In genomic region chr15:89367485-89368451, GRCh38 we compare ENCODE assay signal across 8 cellular contexts. TPM values are rescaled to one million over a fixed set of nuclear protein-coding genes. Genes with fewer than 3 reads are reported as not detected.
DNase-seq lines count a peak whose midpoint lies in the region; ATAC-seq, FAIRE-seq and TF ChIP-seq lines count a peak whose summit lies in the region.

No MANE protein-coding gene starts in this region.

- no peaks in the 10 kb centered on the region for H3K36me3 Mint-ChIP-seq in T-cell

- CTCF ChIA-PET in A673 (lab: Charles Lee), result interaction anchor here (1.2 kb wide), 1 partner anchor 9 kb away, joined by 9 read pairs; no protein-coding TSS in a partner anchor
- CTCF ChIA-PET in T-cell (lab: Charles Lee), result interaction anchor here in 1 of 2 donors (2.3 kb wide), 1 partner anchor 9 kb away, joined by 8 read pairs; no protein-coding TSS in a partner anchor

- H3K4me1 ChIP-seq in A673 (ENCODE audit: insufficient read depth, low read length, poor library complexity, severe bottlenecking), result peaks cover 3% of the 10 kb centered on the region
- H3K4me1 ChIP-seq in iPS-20b (ENCODE audit: insufficient read depth, low read length), result peaks cover 4% of the 10 kb centered on the region; the same call in 1 of the 2 replicates
- no peaks in the 10 kb centered on the region for H3K4me1 ChIP-seq in small intestine (ENCODE audit: control insufficient read depth in 2 of 2, insufficient read depth in 1 of 2, low read depth in 1 of 2, low read length in 1 of 2)

- H3K4me1 Mint-ChIP-seq in T-cell, result peaks cover 11 to 33% (median 24%) of the 10 kb centered on the region in 3 donors

- no peaks in the 10 kb centered on the region for H3K9me3 Mint-ChIP-seq in T-cell

- H3K27ac ChIP-seq in A673 (ENCODE audit: low read depth, low read length, poor library complexity, severe bottlenecking) (peak overlapping the region; percentile 84), iPS-20b (ENCODE audit: low read length) (no peak overlapping the region), small intestine (ENCODE audit: low read depth in 1 of 2, low read length in 1 of 2) (no peak overlapping the region)

- intact Hi-C loops in A673 (cut with micrococcal nuclease; ENCODE audit: unreplicated experiment), result no loop called here

- POLR2A ChIA-PET in A673 (lab: Charles Lee; ENCODE audit: low non-redundant PET), result no interaction called here
- POLR2A ChIA-PET in T-cell (lab: Charles Lee), result no interaction called here

- no TSS peak for BruUV-seq in A673 (replicated peaks; lab: Mats Ljungman, UMichigan)

- FAIRE-seq in small intestine (lab: Jason Lieb, UNC), result no peak

- H3K9me3 ChIP-seq in A673 (ENCODE audit: low read depth, low read length, poor library complexity, severe bottlenecking) (no peaks in the 10 kb centered on the region), iPS-20b (ENCODE audit: insufficient read depth, low read depth, low read length) (peaks cover 8% of the 10 kb centered on the region; the same call in 1 of the 2 replicates), small intestine (ENCODE audit: control insufficient read depth, low read depth) (no peaks in the 10 kb centered on the region)

- peak overlapping the region; percentile 31 to 56 (median 34) for H3K4me3 Mint-ChIP-seq in T-cell

- peaks cover 63 to 81% of the 10 kb centered on the region in 2 donors for H3K27me3 Mint-ChIP-seq in T-cell

- DNase-seq in A673 (ENCODE audit: low spot score) (peak; percentile 81), GM20000 (ENCODE audit: low spot score) (peak; percentile 34), T-cell (no peak), small intestine (no peak)
- no peak for DNase-seq in stimulated activated naive CD4-positive, alpha-beta T cell (lab: John Stamatoyannopoulos, UW)

- no peak overlapping the region for H3K27ac Mint-ChIP-seq in T-cell

- H3K36me3 ChIP-seq in A673 (ENCODE audit: insufficient read depth, low read length, poor library complexity, severe bottlenecking) (no peaks in the 10 kb centered on the region), iPS-20b (ENCODE audit: insufficient read depth, low read depth, low read length) (no peaks in the 10 kb centered on the region), small intestine (ENCODE audit: control insufficient read depth in 2 of 2, insufficient read depth in 2 of 2, low read length in 2 of 2) (no peaks in the 10 kb centered on the region)

- H3K4me3 ChIP-seq in A673 (ENCODE audit: low read depth, low read length, poor library complexity, severe bottlenecking) (peak overlapping the region; percentile 66), iPS-20b (ENCODE audit: low read length) (peak overlapping the region; percentile 11; the same call in 1 of the 2 replicates), small intestine (ENCODE audit: low read depth in 1 of 2, low read length in 2 of 2) (peak overlapping the region in 1 of 2 donors; percentile 21)

- WGBS in small intestine, 3 donors, result 4 to 10% (median 7%) methylated on average over 80 to 90 of the region's 90 CpGs

- peaks cover 44% of the 10 kb centered on the region for H3K27me3 ChIP-seq in A673 (replicated peaks; ENCODE audit: insufficient read depth, low read depth, low read length, poor library complexity)
- peaks cover 100% of the 10 kb centered on the region for H3K27me3 ChIP-seq in iPS-20b (ENCODE audit: insufficient read depth, low read length)
- peaks cover 14 to 85% of the 10 kb centered on the region in 2 donors for H3K27me3 ChIP-seq in small intestine (ENCODE audit: control insufficient read depth in 2 of 2, insufficient read depth in 2 of 2, low read length in 2 of 2)

- no peak overlapping the region for H3K9ac ChIP-seq in iPS-20b (ENCODE audit: low read depth, low read length)

- ATAC-seq in T-cell (replicated peaks in 1 of 4), result no peak
- no peak for ATAC-seq in GM19351 (IDR thresholded peaks at IDR 0.05; ENCODE audit: unreplicated experiment)
- no peak for ATAC-seq in GM21576 (IDR thresholded peaks at IDR 0.05; ENCODE audit: unreplicated experiment)

- no peak for TF ChIP-seq CTCF in A673 (conservative IDR thresholded peaks at IDR 0.05; ENCODE audit: low read depth, low read length)
- no peak for TF ChIP-seq CTCF in GM20000 (IDR thresholded peaks at IDR 0.05; ENCODE audit: extremely low read depth, missing control alignments)

RNA-seq across cellular contexts. Expression of gene POLG, which starts 33.1 kb away (rescaled TPM):
- total RNA-seq in A673 (2021) (63.5 and 166 TPM in 2 replicates), T-cell (100 to 1,000 TPM; 136 to 171 (median 165) TPM)
- 10 to 100 TPM; 33.0 to 47.0 (median 37.3) TPM for polyA plus RNA-seq in small intestine

Comparison
In these comparisons a context has a peak if more than half of its experiments do, and no peak if none do; other contexts are left out.
1. DNase-seq: peak in A673 (single experiment) and GM20000 (single experiment); none in T-cell (0 of 34), stimulated activated naive CD4-positive, alpha-beta T cell (0 of 6) and small intestine (single experiment).